ENCODE assay signal across 9 cellular contexts in genomic region chr6:137926207-137926731, GRCh38. TPM values are rescaled to one million over a fixed set of nuclear protein-coding genes. Genes with fewer than 3 reads are reported as not detected.
DNase-seq lines count a peak whose midpoint lies in the region; TF ChIP-seq lines count a peak whose summit lies in the region.
"Had no signal": no experiment of that assay in that cellular context is flagged by ENCODE, and none has a peak within 500 bp of the region (broad histone marks: within the 10 kb centered on the region; RNA-seq: fewer than 3 reads in every experiment).

No MANE protein-coding gene starts in this region.

- H3K27me3 Mint-ChIP-seq in MCF 10A (ENCODE audit: insufficient read depth, unreplicated experiment) = no peaks in the 10 kb centered on the region

- DNase-seq in MCF 10A (ENCODE audit: unreplicated experiment) (peak; percentile 58), breast epithelium (ENCODE audit: low spot score in 2 of 2) (no peak), islet precursor cell (peak; percentile 92), UCSD-AML1 (lab: John Stamatoyannopoulos, UW; ENCODE audit: unreplicated experiment) (no peak), transverse colon (no peak), GM19238 (ENCODE audit: insufficient read length, low spot score) (no peak)
- peak; percentile 41 to 54 for DNase-seq in activated CD4-positive, alpha-beta T cell treated with anti-CD3 and anti-CD28 coated beads, Interleukin-2, amount 50 U/mL, for 48 hours
- no peak for DNase-seq in activated naive CD4-positive, alpha-beta T cell treated with Interleukin-2 at 50 U/mL for 16 hours

- H3K9me3 ChIP-seq in breast epithelium (no peaks in the 10 kb centered on the region), transverse colon (no peaks in the 10 kb centered on the region)

- no TSS peak for BruUV-seq in MCF 10A (replicated peaks; lab: Mats Ljungman, UMichigan)

- peaks cover 12% of the 10 kb centered on the region for H3K4me1 Mint-ChIP-seq in MCF 10A (ENCODE audit: insufficient read depth, unreplicated experiment)

- peak overlapping the region; percentile 23 for H3K27ac Mint-ChIP-seq in MCF 10A (ENCODE audit: low read depth, unreplicated experiment)

- POLR2A ChIA-PET in MCF 10A (lab: Yijun Ruan, JAX) = interaction anchor here (0.6 to 1.9 kb wide), 9 partner anchors 12 to 160 kb away, joined by 3 to 8 read pairs (median 3); no protein-coding TSS in a partner anchor

- H3K4me1 ChIP-seq in breast epithelium = peaks cover 0 to 4% of the 10 kb centered on the region in 2 donors
- peaks cover 0 to 15% (median 6%) of the 10 kb centered on the region in 4 donors for H3K4me1 ChIP-seq in transverse colon

- H3K36me3 ChIP-seq in breast epithelium (no peaks in the 10 kb centered on the region), transverse colon (no peaks in the 10 kb centered on the region)

- CTCF ChIA-PET in MCF 10A (lab: Yijun Ruan, JAX) = interaction anchor here (0.7 to 1.5 kb wide), 7 partner anchors 8 to 56 kb away, joined by 3 to 10 read pairs (median 4); no protein-coding TSS in a partner anchor

- H3K4me3 Mint-ChIP-seq in MCF 10A (ENCODE audit: unreplicated experiment) = no peak overlapping the region
- H3K4me3 Mint-ChIP-seq: neural crest cell had no signal

- intact Hi-C loops in MCF 10A (cut with micrococcal nuclease) (no loop called here), breast epithelium (cut with DNase I; ENCODE audit: low total_unique reads) (no loop called here), transverse colon (cut with DNase I; ENCODE audit: low total_unique reads) (loop anchor here (5.0 kb wide), 1 partner anchor 1211 kb away; the partner anchor contains the start of gene HECA)

- TF ChIP-seq EP300 in transverse colon (IDR thresholded peaks at IDR 0.05; ENCODE audit: low read depth) = no peak

- no peaks in the 10 kb centered on the region for H3K27me3 ChIP-seq in breast epithelium
- H3K27me3 ChIP-seq in transverse colon = no peaks in the 10 kb centered on the region

- H3K9me3 Mint-ChIP-seq in MCF 10A (ENCODE audit: unreplicated experiment) = no peaks in the 10 kb centered on the region
- H3K9me3 Mint-ChIP-seq: neural crest cell had no signal

- TF ChIP-seq CTCF in MCF 10A (IDR thresholded peaks at IDR 0.05; ENCODE audit: unreplicated experiment) (no peak), breast epithelium (IDR thresholded peaks at IDR 0.05) (no peak), transverse colon (IDR thresholded peaks at IDR 0.05) (no peak)

- TF ChIP-seq POLR2A in breast epithelium (IDR thresholded peaks at IDR 0.05) (no peak), transverse colon (IDR thresholded peaks at IDR 0.05) (no peak)

- 20% methylated on average over 1 of the region's 1 CpG; no CpG with 5 or more reads in 1 of the 2 donors for WGBS in transverse colon (ENCODE audit: low coverage in 1 of 2), 2 donors

- H3K36me3 Mint-ChIP-seq in MCF 10A (ENCODE audit: insufficient read depth, unreplicated experiment) = no peaks in the 10 kb centered on the region

- in situ Hi-C loops in transverse colon (cut with MboI; ENCODE audit: low pct_ligation_motif_present in 1 of 4, low pct_unique_long_range_greater_than_20kb in 1 of 4, low sequenced_read_pairs in 3 of 4) = no loop called here

- no peak overlapping the region for H3K4me3 ChIP-seq in breast epithelium
- H3K4me3 ChIP-seq in transverse colon = no peak overlapping the region

- no peak overlapping the region for H3K27ac ChIP-seq in breast epithelium
- no peak overlapping the region for H3K27ac ChIP-seq in transverse colon

RNA-seq across cellular contexts. Expression of gene TNFAIP3, which starts 59.2 kb away (rescaled TPM):
- total RNA-seq in MCF 10A (2022) = 38.2 and 52.8 TPM in 2 replicates
- 10 to 100 TPM; 21.3 to 50.5 (median 25.9) TPM for total RNA-seq in breast epithelium
- total RNA-seq in transverse colon = 10 to 100 TPM; 21.4 to 46.8 (median 36.3) TPM

Comparison
In these comparisons a context has a peak if more than half of its experiments do, and no peak if none do; other contexts are left out.
1. DNase-seq: peak in MCF 10A (single experiment), activated CD4-positive, alpha-beta T cell treated with anti-CD3 and anti-CD28 coated beads, Interleukin-2, amount 50 U/mL, for 48 hours (2 of 2) and islet precursor cell (single experiment); none in breast epithelium (0 of 2), UCSD-AML1 (single experiment), transverse colon (single experiment), activated naive CD4-positive, alpha-beta T cell treated with Interleukin-2 at 50 U/mL for 16 hours (single experiment) and GM19238 (single experiment).